ENCODE assay signal across 10 cellular contexts in the genomic region with DNA sequence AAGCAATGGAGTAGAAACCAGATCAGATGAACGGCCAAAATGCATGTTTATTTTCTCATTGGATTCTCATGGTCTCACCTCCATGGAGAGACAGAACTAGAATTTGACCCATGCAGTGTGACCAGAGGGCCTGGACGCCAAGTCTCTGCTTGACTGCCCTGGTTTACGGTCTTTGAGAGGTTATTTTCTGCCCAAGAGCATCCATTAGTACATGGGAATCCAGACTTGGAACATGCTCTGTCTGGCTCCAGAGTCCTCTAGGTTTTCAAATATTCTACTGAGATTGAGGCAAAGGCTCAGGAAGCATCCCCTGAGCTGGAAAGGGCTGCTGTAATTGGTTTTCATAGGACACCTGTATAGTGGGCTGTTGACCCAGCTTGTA. TPM values are rescaled to one million over a fixed set of nuclear protein-coding genes. Genes with fewer than 3 reads are reported as not detected.
DNase-seq lines count a peak whose midpoint lies in the region; ATAC-seq and TF ChIP-seq lines count a peak whose summit lies in the region.
"Had no signal": no experiment of that assay in that cellular context is flagged by ENCODE, and none has a peak within 500 bp of the region (broad histone marks: within the 10 kb centered on the region; RNA-seq: fewer than 3 reads in every experiment).

No MANE protein-coding gene starts in this region.

- peaks cover 12% of the 10 kb centered on the region for H3K4me1 ChIP-seq in OCI-LY3 (ENCODE audit: low read length)

- no peaks in the 10 kb centered on the region for H3K27me3 Mint-ChIP-seq in activated CD4-positive, alpha-beta T cell treated with anti-CD3 and anti-CD28 coated beads for 36 hours

- no peaks in the 10 kb centered on the region for H3K79me2 ChIP-seq in OCI-LY3 (ENCODE audit: low read length)

- ATAC-seq in activated CD4-positive, alpha-beta T cell treated with anti-CD3 and anti-CD28 coated beads for 36 hours: no peak
- ATAC-seq in HG02938 (IDR thresholded peaks at IDR 0.05; ENCODE audit: unreplicated experiment): no peak
- ATAC-seq in GM21825 (IDR thresholded peaks at IDR 0.05; ENCODE audit: unreplicated experiment): no peak

- peak overlapping the region; percentile 67 for H3K4me3 ChIP-seq in OCI-LY3 (ENCODE audit: low read length)
- peak overlapping the region; percentile 53 for H3K4me3 ChIP-seq in fibroblast of the aortic adventitia (ENCODE audit: low read depth, low read length)

- H3K4me3 Mint-ChIP-seq in activated CD4-positive, alpha-beta T cell treated with anti-CD3 and anti-CD28 coated beads for 36 hours: peak overlapping the region; percentile 54

- no peaks in the 10 kb centered on the region for H3K36me3 Mint-ChIP-seq in activated CD4-positive, alpha-beta T cell treated with anti-CD3 and anti-CD28 coated beads for 36 hours (ENCODE audit: low read depth)

- H3K9me3 Mint-ChIP-seq in activated CD4-positive, alpha-beta T cell treated with anti-CD3 and anti-CD28 coated beads for 36 hours (ENCODE audit: low read depth): peaks cover 8% of the 10 kb centered on the region

- TF ChIP-seq CTCF in OCI-LY3 (IDR thresholded peaks at IDR 0.05; ENCODE audit: low read depth, low read length) (no peak), fibroblast of the aortic adventitia (IDR thresholded peaks at IDR 0.05; ENCODE audit: insufficient read depth, low read length) (no peak)

- POLR2A ChIA-PET in activated CD4-positive, alpha-beta T cell treated with anti-CD3 and anti-CD28 coated beads for 36 hours (lab: Charles Lee): no interaction called here

- H3K27ac ChIP-seq in OCI-LY3 (ENCODE audit: low read length) (no peak overlapping the region), substantia nigra (ENCODE audit: low read depth, low read length, poor library complexity, severe bottlenecking) (peak overlapping the region; percentile 60)

- no peak overlapping the region; the same call in 1 of the 2 replicates for H3K9ac ChIP-seq in OCI-LY3 (ENCODE audit: low read length)

- H3K4me1 Mint-ChIP-seq in activated CD4-positive, alpha-beta T cell treated with anti-CD3 and anti-CD28 coated beads for 36 hours: peaks cover 9% of the 10 kb centered on the region

- no peak for DNase-seq in activated CD4-positive, alpha-beta T cell treated with anti-CD3 and anti-CD28 coated beads for 36 hours
- DNase-seq in activated CD4-positive, alpha-beta T cell treated with anti-CD3 and anti-CD28 coated beads for 48 hours: no peak
- DNase-seq in fibroblast of the aortic adventitia (ENCODE audit: low read depth) (no peak), substantia nigra (lab: John Stamatoyannopoulos, UW) (no peak), HUDEP-2 (lab: John Stamatoyannopoulos, UW; ENCODE audit: unreplicated experiment in 76 of 76) (no peak)
- DNase-seq: left cardiac atrium, NCI-H2107 had no signal

- H2AFZ ChIP-seq in OCI-LY3 (ENCODE audit: low read depth, low read length): peak overlapping the region; percentile 32

- H3K27ac Mint-ChIP-seq in activated CD4-positive, alpha-beta T cell treated with anti-CD3 and anti-CD28 coated beads for 36 hours: no peak overlapping the region

- CTCF ChIA-PET in activated CD4-positive, alpha-beta T cell treated with anti-CD3 and anti-CD28 coated beads for 36 hours (lab: Charles Lee): no interaction called here

- H3K4me2 ChIP-seq in OCI-LY3 (ENCODE audit: low read length): peak overlapping the region; percentile 66

- no peaks in the 10 kb centered on the region for H3K27me3 ChIP-seq in OCI-LY3 (ENCODE audit: low read depth, low read length)

- no peaks in the 10 kb centered on the region for H3K9me3 ChIP-seq in OCI-LY3 (ENCODE audit: insufficient read depth, low read length)

- no peaks in the 10 kb centered on the region for H3K36me3 ChIP-seq in OCI-LY3 (replicated peaks; ENCODE audit: low read depth, low read length)

- intact Hi-C loops in activated CD4-positive, alpha-beta T cell treated with anti-CD3 and anti-CD28 coated beads for 36 hours (cut with DNase I, micrococcal nuclease): no loop called here

- no peaks in the 10 kb centered on the region for H4K20me1 ChIP-seq in OCI-LY3 (ENCODE audit: insufficient read depth, low read length)

RNA-seq across cellular contexts. Expression of a gene that starts 45.4 kb away (rescaled TPM):
- total RNA-seq in activated CD4-positive, alpha-beta T cell treated with anti-CD3 and anti-CD28 coated beads for 36 hours: 1 to 10 TPM; 2.2 to 2.8 TPM
- total RNA-seq in fibroblast of the aortic adventitia (ENCODE audit: low replicate concordance): 27.1 and 36.1 TPM in 2 replicates
